In the genomic region with DNA sequence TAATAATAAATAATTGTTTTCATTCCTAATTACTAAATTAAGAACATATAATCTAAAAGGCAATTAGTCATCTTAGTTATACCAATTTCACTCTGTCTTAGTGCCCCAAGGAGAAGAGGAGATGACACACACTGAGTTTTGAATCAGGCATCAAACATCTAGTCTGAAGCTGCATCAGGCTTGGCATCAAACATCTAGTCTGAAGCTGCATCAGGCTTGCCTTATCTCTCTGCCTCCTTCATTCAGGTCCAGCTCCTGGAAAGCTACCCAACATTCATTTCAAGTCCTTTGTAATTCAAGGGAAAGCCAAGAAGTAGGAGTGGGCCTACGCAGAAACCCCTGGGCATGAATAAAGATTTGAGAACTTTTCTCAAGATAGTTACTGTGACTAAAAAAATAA, we compare ENCODE assay signal across 1 cellular context.
TF ChIP-seq lines count a peak whose summit lies in the region.

No MANE protein-coding gene starts in this region.

TF ChIP-seq in SK-N-SH, 30 proteins besides CTCF, POLR2A, EP300 and RAD21 (continued from another document):
- no peak for TF ChIP-seq IRF3 (IDR thresholded peaks at IDR 0.05; ENCODE audit: low read depth, low read length)
- TF ChIP-seq SMC3 (IDR thresholded peaks at IDR 0.05; ENCODE audit: low read depth, low read length): no peak
- no peak for TF ChIP-seq ELF1 (IDR thresholded peaks at IDR 0.05)
- TF ChIP-seq, protein P1, sequence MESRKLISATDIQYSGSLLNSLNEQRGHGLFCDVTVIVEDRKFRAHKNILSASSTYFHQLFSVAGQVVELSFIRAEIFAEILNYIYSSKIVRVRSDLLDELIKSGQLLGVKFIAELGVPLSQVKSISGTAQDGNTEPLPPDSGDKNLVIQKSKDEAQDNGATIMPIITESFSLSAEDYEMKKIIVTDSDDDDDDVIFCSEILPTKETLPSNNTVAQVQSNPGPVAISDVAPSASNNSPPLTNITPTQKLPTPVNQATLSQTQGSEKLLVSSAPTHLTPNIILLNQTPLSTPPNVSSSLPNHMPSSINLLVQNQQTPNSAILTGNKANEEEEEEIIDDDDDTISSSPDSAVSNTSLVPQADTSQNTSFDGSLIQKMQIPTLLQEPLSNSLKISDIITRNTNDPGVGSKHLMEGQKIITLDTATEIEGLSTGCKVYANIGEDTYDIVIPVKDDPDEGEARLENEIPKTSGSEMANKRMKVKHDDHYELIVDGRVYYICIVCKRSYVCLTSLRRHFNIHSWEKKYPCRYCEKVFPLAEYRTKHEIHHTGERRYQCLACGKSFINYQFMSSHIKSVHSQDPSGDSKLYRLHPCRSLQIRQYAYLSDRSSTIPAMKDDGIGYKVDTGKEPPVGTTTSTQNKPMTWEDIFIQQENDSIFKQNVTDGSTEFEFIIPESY (IDR thresholded peaks at IDR 0.05; ENCODE audit: borderline replicate concordance, low read depth): no peak
- no peak for TF ChIP-seq MXI1 (IDR thresholded peaks at IDR 0.05; ENCODE audit: low read depth, low read length)
- no peak for TF ChIP-seq TAF1 (IDR thresholded peaks at IDR 0.05; ENCODE audit: borderline replicate concordance, low read depth, low read length)
- TF ChIP-seq TEAD4 (IDR thresholded peaks at IDR 0.05; ENCODE audit: borderline replicate concordance, insufficient read depth): no peak
